Comparison of ENCODE assay signal across 1 cellular context in the genomic region with DNA sequence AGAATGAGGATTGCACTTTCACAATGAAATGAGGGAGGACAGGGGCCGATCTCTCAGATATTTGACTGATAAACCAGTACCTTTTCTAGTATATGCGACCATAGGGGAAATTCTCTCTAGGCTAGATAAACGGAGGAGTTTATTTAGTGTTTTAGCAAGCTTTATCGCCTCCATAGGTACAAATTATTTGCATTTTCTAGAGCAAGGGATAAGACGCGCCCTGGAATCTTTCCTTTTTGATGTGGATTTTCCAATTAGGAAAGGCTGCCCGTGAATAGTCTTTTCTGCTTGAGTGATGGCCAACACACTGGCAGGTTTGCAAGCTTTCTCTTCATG.
TF ChIP-seq lines count a peak whose summit lies in the region.

No MANE protein-coding gene starts in this region.

TF ChIP-seq in GM12878, 131 proteins besides CTCF, POLR2A, EP300 and RAD21:
- no peak for TF ChIP-seq PBX3 (IDR thresholded peaks at IDR 0.05; ENCODE audit: insufficient replicate concordance, low read depth, low read length)
- no peak for TF ChIP-seq RUNX3 (IDR thresholded peaks at IDR 0.05; ENCODE audit: low read length)
- TF ChIP-seq RELA (IDR thresholded peaks at IDR 0.05; ENCODE audit: borderline replicate concordance, partially characterized antibody): no peak
- no peak for TF ChIP-seq NR2C1 (IDR thresholded peaks at IDR 0.05)
- TF ChIP-seq SMARCA5 (IDR thresholded peaks at IDR 0.05): no peak
